ENCODE assay signal across 8 cellular contexts in the genomic region with DNA sequence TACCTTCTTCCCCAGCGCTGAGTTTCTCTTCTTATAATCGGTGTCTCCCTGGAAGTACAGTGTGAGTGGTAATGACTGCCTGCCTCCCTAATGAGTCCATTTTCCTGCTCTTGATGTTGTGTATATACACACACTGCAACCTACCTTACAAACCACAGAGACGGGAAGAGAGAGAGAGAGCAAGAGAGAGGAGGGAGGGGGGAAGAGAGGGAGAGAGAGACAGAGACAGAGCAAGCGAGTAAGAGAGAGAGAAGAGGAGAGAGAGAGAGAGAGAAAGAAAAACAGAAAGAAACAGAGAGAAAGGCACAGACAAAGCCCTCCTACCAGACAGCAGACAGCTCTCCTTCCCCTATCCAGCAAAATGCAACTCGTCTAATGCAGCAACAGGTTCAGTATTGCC. TPM values are rescaled to one million over a fixed set of nuclear protein-coding genes. Genes with fewer than 3 reads are reported as not detected.
DNase-seq lines count a peak whose midpoint lies in the region; ATAC-seq, FAIRE-seq and TF ChIP-seq lines count a peak whose summit lies in the region.

No MANE protein-coding gene starts in this region.

- H3K36me3 ChIP-seq in astrocyte (ENCODE audit: insufficient read depth, low read length) (no peaks in the 10 kb centered on the region), iPS-15b (ENCODE audit: control insufficient read depth, insufficient read depth, low read length) (no peaks in the 10 kb centered on the region)

- H3K27ac ChIP-seq in astrocyte (ENCODE audit: low read depth, low read length): no peak overlapping the region

- ATAC-seq in HG02610 (IDR thresholded peaks at IDR 0.05; ENCODE audit: unreplicated experiment): peak; percentile 90

- H3K4me3 ChIP-seq in astrocyte (ENCODE audit: insufficient read depth, low read depth, low read length): peak overlapping the region; percentile 41
- peak overlapping the region; percentile 6 for H3K4me3 ChIP-seq in iPS-15b (ENCODE audit: low read depth, low read length)
- peak overlapping the region; percentile 24 for H3K4me3 ChIP-seq in skeletal muscle cell (ENCODE audit: low read depth, low read length)

- peak overlapping the region; percentile 85 for H3K4me2 ChIP-seq in astrocyte (ENCODE audit: low read length)

- peak overlapping the region; percentile 67 for H2AFZ ChIP-seq in astrocyte (ENCODE audit: low read depth, low read length)

- H3K9me3 ChIP-seq in astrocyte (ENCODE audit: insufficient read depth, low read depth, low read length): no peaks in the 10 kb centered on the region
- H3K9me3 ChIP-seq in iPS-15b (ENCODE audit: control insufficient read depth, insufficient read depth, low read length): no peaks in the 10 kb centered on the region

- H4K20me1 ChIP-seq in astrocyte (ENCODE audit: insufficient read depth, low read length): no peaks in the 10 kb centered on the region

- H3K4me1 Mint-ChIP-seq in activated T-cell treated with anti-CD3 and anti-CD28 coated beads, Interleukin-2, amount 50 U/mL, for 24 hours (ENCODE audit: low read depth): peaks cover 51% of the 10 kb centered on the region
- H3K4me1 Mint-ChIP-seq in astrocyte (ENCODE audit: low read depth, unreplicated experiment): peaks cover 8% of the 10 kb centered on the region

- peak overlapping the region; percentile 73 for H3K4me3 Mint-ChIP-seq in activated T-cell treated with anti-CD3 and anti-CD28 coated beads, Interleukin-2, amount 50 U/mL, for 24 hours
- H3K4me3 Mint-ChIP-seq in astrocyte (ENCODE audit: unreplicated experiment): peak overlapping the region; percentile 75

- H3K4me1 ChIP-seq in astrocyte (ENCODE audit: insufficient read depth, low read length): no peaks in the 10 kb centered on the region
- H3K4me1 ChIP-seq in iPS-15b (ENCODE audit: control insufficient read depth, insufficient read depth, low read length): no peaks in the 10 kb centered on the region

- no peaks in the 10 kb centered on the region for H3K27me3 Mint-ChIP-seq in activated T-cell treated with anti-CD3 and anti-CD28 coated beads, Interleukin-2, amount 50 U/mL, for 24 hours
- H3K27me3 Mint-ChIP-seq in astrocyte (ENCODE audit: low read depth, unreplicated experiment): no peaks in the 10 kb centered on the region

- H3K9me3 Mint-ChIP-seq in activated T-cell treated with anti-CD3 and anti-CD28 coated beads, Interleukin-2, amount 50 U/mL, for 24 hours: peaks cover 8% of the 10 kb centered on the region
- peaks cover 4% of the 10 kb centered on the region for H3K9me3 Mint-ChIP-seq in astrocyte (ENCODE audit: unreplicated experiment)

- TF ChIP-seq CTCF in astrocyte (IDR thresholded peaks at IDR 0.05; ENCODE audit: insufficient read depth, low read depth, low read length): no peak

- H3K9ac ChIP-seq in astrocyte (ENCODE audit: low read length) (peak overlapping the region; percentile 74), iPS-15b (ENCODE audit: low read depth, low read length) (no peak overlapping the region)

- H3K27ac Mint-ChIP-seq in activated T-cell treated with anti-CD3 and anti-CD28 coated beads, Interleukin-2, amount 50 U/mL, for 24 hours: peak overlapping the region; percentile 85
- H3K27ac Mint-ChIP-seq in astrocyte (ENCODE audit: unreplicated experiment): peak overlapping the region; percentile 35

- H3K79me2 ChIP-seq in astrocyte (ENCODE audit: insufficient read depth, low read length): no peaks in the 10 kb centered on the region

- H3K36me3 Mint-ChIP-seq in activated T-cell treated with anti-CD3 and anti-CD28 coated beads, Interleukin-2, amount 50 U/mL, for 24 hours (ENCODE audit: low read depth): peaks cover 17% of the 10 kb centered on the region
- no peaks in the 10 kb centered on the region for H3K36me3 Mint-ChIP-seq in astrocyte (ENCODE audit: low read depth, unreplicated experiment)

- peak; percentile 82 for FAIRE-seq in astrocyte (lab: Jason Lieb, UNC)

- DNase-seq in activated T-cell treated with anti-CD3 and anti-CD28 coated beads, Interleukin-2, amount 50 U/mL, for 24 hours: no peak
- DNase-seq in activated T-cell treated with anti-CD3 and anti-CD28 coated beads for 4 hours (no peak), NCI-H2227 treated with DMSO at 0.1 percent for 48 hours (lab: John Stamatoyannopoulos, UW) (peak; percentile 50), astrocyte (ENCODE audit: low read depth) (peak; percentile 87), skeletal muscle cell (ENCODE audit: low read depth) (peak; percentile 9), ureter (ENCODE audit: low spot score) (no peak)

- H3K27me3 ChIP-seq in astrocyte (ENCODE audit: insufficient read depth, low read length): no peaks in the 10 kb centered on the region
- H3K27me3 ChIP-seq in iPS-15b (ENCODE audit: control insufficient read depth, insufficient read depth, low read length): no peaks in the 10 kb centered on the region

RNA-seq across cellular contexts. Expression of a gene that starts 46.9 kb away (rescaled TPM):
- total RNA-seq in astrocyte: 19.7 and 21.4 TPM in 2 replicates
- total RNA-seq in ureter: 110 TPM

Comparison
In these comparisons a context has a peak if more than half of its experiments do, and no peak if none do; other contexts are left out.
1. DNase-seq: peak in NCI-H2227 treated with DMSO at 0.1 percent for 48 hours (single experiment), astrocyte (single experiment) and skeletal muscle cell (single experiment); none in activated T-cell treated with anti-CD3 and anti-CD28 coated beads, Interleukin-2, amount 50 U/mL, for 24 hours (single experiment), activated T-cell treated with anti-CD3 and anti-CD28 coated beads for 4 hours (single experiment) and ureter (single experiment).
2. Peak in every context shown above with its lines, with median percentiles within 50 percentile points of each other: H3K4me3 ChIP-seq.